Comparison of ENCODE assay signal across 9 cellular contexts in the genomic region with DNA sequence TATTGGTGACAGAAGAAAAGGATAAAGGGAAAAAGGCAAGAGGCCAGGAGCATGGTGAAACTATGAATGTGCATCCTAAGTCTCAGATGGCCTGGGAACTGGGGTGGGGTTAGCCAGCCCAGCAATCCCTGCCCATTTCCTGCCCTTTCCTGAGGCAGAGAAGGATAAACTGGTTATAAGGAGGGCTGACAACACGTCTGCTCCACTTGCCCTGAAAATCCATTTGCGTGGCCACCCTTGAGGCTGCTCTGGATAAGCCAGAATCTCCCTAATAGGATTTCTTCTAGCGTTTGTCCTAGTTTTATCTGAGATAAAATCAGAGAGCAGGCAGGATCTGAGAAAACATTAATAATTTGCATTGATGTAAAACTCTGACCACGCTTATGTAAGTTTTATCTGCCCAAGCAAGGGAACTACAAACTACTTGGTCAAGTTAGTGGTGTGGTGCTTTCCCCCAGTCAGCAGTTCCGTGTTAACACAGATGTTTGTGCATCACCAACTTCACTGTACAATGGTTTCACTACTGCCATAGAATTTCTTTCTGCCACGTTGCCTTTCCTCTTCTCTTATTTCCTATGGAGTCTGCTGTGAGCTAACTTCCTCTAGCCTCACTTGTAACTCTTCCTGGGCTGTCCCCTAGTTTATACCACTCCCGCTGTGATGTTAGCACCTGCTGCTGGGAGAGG.
DNase-seq lines count a peak whose midpoint lies in the region; ATAC-seq lines count a peak whose summit lies in the region.
"Had no signal": no experiment of that assay in that cellular context is flagged by ENCODE, and none has a peak within 500 bp of the region (broad histone marks: within the 10 kb centered on the region; RNA-seq: fewer than 3 reads in every experiment).

No MANE protein-coding gene starts in this region.

- no peak overlapping the region for H2BK120ac ChIP-seq in mesenchymal stem cell (ENCODE audit: low read depth, low read length)

- no peak overlapping the region for H3K18ac ChIP-seq in mesenchymal stem cell (ENCODE audit: low read depth in 1 of 2, low read length in 2 of 2)

- no peak overlapping the region for H3K14ac ChIP-seq in mesenchymal stem cell (ENCODE audit: low read length in 2 of 2)

- no peaks in the 10 kb centered on the region for H3K27me3 Mint-ChIP-seq in stimulated activated memory B cell treated with anti-CD40 and anti-IgM and Interleukin-4, amounts not matched to agents 10 μg/mL and 1 μg/mL and 100 μg/mL, for 72 hours

- H2BK12ac ChIP-seq in mesenchymal stem cell (ENCODE audit: low read length in 2 of 2): no peak overlapping the region

- H3K4me3 Mint-ChIP-seq in stimulated activated memory B cell treated with anti-CD40 and anti-IgM and Interleukin-4, amounts not matched to agents 10 μg/mL and 1 μg/mL and 100 μg/mL, for 72 hours: no peak overlapping the region

- H3K23ac ChIP-seq in mesenchymal stem cell (ENCODE audit: low read length in 2 of 2): no peak overlapping the region

- ATAC-seq in GM19043 (IDR thresholded peaks at IDR 0.05; ENCODE audit: low read depth, unreplicated experiment) (peak; percentile 76), HG02571 (IDR thresholded peaks at IDR 0.05; ENCODE audit: unreplicated experiment) (peak; percentile 96), HG03442 (IDR thresholded peaks at IDR 0.05; ENCODE audit: unreplicated experiment) (peak; percentile 98)
- peak; percentile 98 for ATAC-seq in stimulated activated memory B cell treated with anti-CD40 and anti-IgM and Interleukin-4, amounts not matched to agents 10 μg/mL and 1 μg/mL and 100 μg/mL, for 72 hours

- H3K4ac ChIP-seq in mesenchymal stem cell (ENCODE audit: low read depth in 1 of 2, low read length in 2 of 2): no peak overlapping the region

- no peaks in the 10 kb centered on the region for H3K9me3 ChIP-seq in mesenchymal stem cell (ENCODE audit: control insufficient read depth, low read length)
- H3K9me3 ChIP-seq: heart right ventricle had no signal

- H3K4me3 ChIP-seq in mesenchymal stem cell (ENCODE audit: insufficient read depth in 1 of 2, low read depth in 1 of 2, low read length in 2 of 2): no peak overlapping the region
- H3K4me3 ChIP-seq: heart right ventricle had no signal

- H3K9ac ChIP-seq in mesenchymal stem cell (ENCODE audit: low read length): no peak overlapping the region

- no peaks in the 10 kb centered on the region for H3K79me1 ChIP-seq in mesenchymal stem cell (replicated peaks; ENCODE audit: low read length, poor library complexity, severe bottlenecking)

- no peak overlapping the region for H2BK15ac ChIP-seq in mesenchymal stem cell (ENCODE audit: low read depth, poor library complexity, severe bottlenecking)

- no peaks in the 10 kb centered on the region for H3K27me3 ChIP-seq in mesenchymal stem cell (ENCODE audit: control insufficient read depth in 1 of 2, insufficient read depth in 1 of 2, low read length in 2 of 2)

- no peak overlapping the region for H2BK5ac ChIP-seq in mesenchymal stem cell (ENCODE audit: low read depth, low read length, poor library complexity, severe bottlenecking)

- H2AFZ ChIP-seq in mesenchymal stem cell (ENCODE audit: low read depth, low read length): no peak overlapping the region

- H3K9me3 Mint-ChIP-seq in stimulated activated memory B cell treated with anti-CD40 and anti-IgM and Interleukin-4, amounts not matched to agents 10 μg/mL and 1 μg/mL and 100 μg/mL, for 72 hours: no peaks in the 10 kb centered on the region

- WGBS in mesenchymal stem cell: 82% methylated on average over 7 of the region's 7 CpGs

- no peak overlapping the region for H3K4me2 ChIP-seq in mesenchymal stem cell (ENCODE audit: low read length, poor library complexity, severe bottlenecking)

- H3K27ac ChIP-seq in mesenchymal stem cell (ENCODE audit: low read length, poor library complexity, severe bottlenecking): no peak overlapping the region
- H3K27ac ChIP-seq: heart right ventricle had no signal

- DNase-seq in kidney tubule cell (ENCODE audit: low spot score) (no peak), mesenchymal stem cell (no peak)
- no peak for DNase-seq in activated CD4-positive, alpha-beta T cell treated with anti-CD3 and anti-CD28 coated beads, Interleukin-2, amount 50 U/mL, for 1 hour
- DNase-seq: heart right ventricle, NCI-H2029 had no signal

- H3K36me3 ChIP-seq in mesenchymal stem cell (ENCODE audit: control insufficient read depth in 1 of 2, insufficient read depth in 2 of 2, low read depth in 1 of 2, low read length in 2 of 2): no peaks in the 10 kb centered on the region
- H3K36me3 ChIP-seq: heart right ventricle had no signal

- peak overlapping the region; percentile 28 for H3K27ac Mint-ChIP-seq in stimulated activated memory B cell treated with anti-CD40 and anti-IgM and Interleukin-4, amounts not matched to agents 10 μg/mL and 1 μg/mL and 100 μg/mL, for 72 hours

- no peak overlapping the region for H4K91ac ChIP-seq in mesenchymal stem cell (ENCODE audit: low read length)

- H3K4me1 ChIP-seq in mesenchymal stem cell (ENCODE audit: control insufficient read depth, insufficient read depth, low read depth, low read length): no peaks in the 10 kb centered on the region
- H3K4me1 ChIP-seq: heart right ventricle had no signal

- H2AK5ac ChIP-seq in mesenchymal stem cell (ENCODE audit: low read length, severe bottlenecking): no peak overlapping the region

- H3K4me1 Mint-ChIP-seq in stimulated activated memory B cell treated with anti-CD40 and anti-IgM and Interleukin-4, amounts not matched to agents 10 μg/mL and 1 μg/mL and 100 μg/mL, for 72 hours: peaks cover 21% of the 10 kb centered on the region

- no peak overlapping the region for H4K8ac ChIP-seq in mesenchymal stem cell (ENCODE audit: low read length)

- H3K36me3 Mint-ChIP-seq in stimulated activated memory B cell treated with anti-CD40 and anti-IgM and Interleukin-4, amounts not matched to agents 10 μg/mL and 1 μg/mL and 100 μg/mL, for 72 hours: no peaks in the 10 kb centered on the region
